ENCODE assay signal across 1 cellular context in the genomic region with DNA sequence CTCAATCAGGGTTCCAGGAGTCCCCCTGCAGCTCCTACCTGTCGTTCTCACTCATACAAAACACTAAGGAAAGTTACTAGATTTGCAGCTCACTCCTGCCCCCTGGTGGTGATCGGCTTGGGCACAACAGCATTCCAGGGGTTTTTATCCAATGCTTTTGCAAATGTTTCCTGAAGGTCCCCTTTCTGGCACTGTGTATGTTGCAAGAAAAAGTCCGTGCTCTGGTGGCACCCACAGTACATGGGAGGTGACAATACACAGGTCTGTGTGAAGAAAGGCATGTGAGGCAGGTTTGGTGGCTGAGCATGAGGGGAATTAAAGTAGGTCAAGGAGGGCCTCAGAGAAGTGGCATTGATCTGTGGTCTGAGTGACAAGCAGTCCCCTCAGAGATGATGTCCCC.
A peak's percentile ranks its signal among the peaks of the same experiment; 100 is the strongest.
TF ChIP-seq lines count a peak whose summit lies in the region.

No MANE protein-coding gene starts in this region.

TF ChIP-seq in HepG2, 621 proteins besides CTCF, POLR2A, EP300 and RAD21 (continued from another document and continues in another):
- TF ChIP-seq ATRX (CRISPR knock-in tag; IDR thresholded peaks at IDR 0.05; ENCODE audit: borderline replicate concordance), result no peak
- no peak for TF ChIP-seq CEBPZ (IDR thresholded peaks at IDR 0.05; ENCODE audit: low read length)
- TF ChIP-seq, protein P1, sequence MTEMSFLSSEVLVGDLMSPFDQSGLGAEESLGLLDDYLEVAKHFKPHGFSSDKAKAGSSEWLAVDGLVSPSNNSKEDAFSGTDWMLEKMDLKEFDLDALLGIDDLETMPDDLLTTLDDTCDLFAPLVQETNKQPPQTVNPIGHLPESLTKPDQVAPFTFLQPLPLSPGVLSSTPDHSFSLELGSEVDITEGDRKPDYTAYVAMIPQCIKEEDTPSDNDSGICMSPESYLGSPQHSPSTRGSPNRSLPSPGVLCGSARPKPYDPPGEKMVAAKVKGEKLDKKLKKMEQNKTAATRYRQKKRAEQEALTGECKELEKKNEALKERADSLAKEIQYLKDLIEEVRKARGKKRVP (CRISPR knock-in tag; IDR thresholded peaks at IDR 0.05), result peak in 1 of 2 experiments; percentile 49; a peak in 2 of 4 replicates
- TF ChIP-seq RELA (CRISPR knock-in tag; IDR thresholded peaks at IDR 0.05), result no peak
- TF ChIP-seq SRSF9 (IDR thresholded peaks at IDR 0.05; ENCODE audit: borderline replicate concordance, insufficient read depth, low read depth, low read length, poor library complexity, severe bottlenecking), result no peak
- TF ChIP-seq TRAFD1 (CRISPR knock-in tag; IDR thresholded peaks at IDR 0.05; ENCODE audit: borderline replicate concordance), result no peak
- TF ChIP-seq, protein P2, sequence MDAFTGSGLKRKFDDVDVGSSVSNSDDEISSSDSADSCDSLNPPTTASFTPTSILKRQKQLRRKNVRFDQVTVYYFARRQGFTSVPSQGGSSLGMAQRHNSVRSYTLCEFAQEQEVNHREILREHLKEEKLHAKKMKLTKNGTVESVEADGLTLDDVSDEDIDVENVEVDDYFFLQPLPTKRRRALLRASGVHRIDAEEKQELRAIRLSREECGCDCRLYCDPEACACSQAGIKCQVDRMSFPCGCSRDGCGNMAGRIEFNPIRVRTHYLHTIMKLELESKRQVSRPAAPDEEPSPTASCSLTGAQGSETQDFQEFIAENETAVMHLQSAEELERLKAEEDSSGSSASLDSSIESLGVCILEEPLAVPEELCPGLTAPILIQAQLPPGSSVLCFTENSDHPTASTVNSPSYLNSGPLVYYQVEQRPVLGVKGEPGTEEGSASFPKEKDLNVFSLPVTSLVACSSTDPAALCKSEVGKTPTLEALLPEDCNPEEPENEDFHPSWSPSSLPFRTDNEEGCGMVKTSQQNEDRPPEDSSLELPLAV (CRISPR knock-in tag; conservative IDR thresholded peaks at IDR 0.05; ENCODE audit: low read depth), result no peak
- TF ChIP-seq, protein P3, sequence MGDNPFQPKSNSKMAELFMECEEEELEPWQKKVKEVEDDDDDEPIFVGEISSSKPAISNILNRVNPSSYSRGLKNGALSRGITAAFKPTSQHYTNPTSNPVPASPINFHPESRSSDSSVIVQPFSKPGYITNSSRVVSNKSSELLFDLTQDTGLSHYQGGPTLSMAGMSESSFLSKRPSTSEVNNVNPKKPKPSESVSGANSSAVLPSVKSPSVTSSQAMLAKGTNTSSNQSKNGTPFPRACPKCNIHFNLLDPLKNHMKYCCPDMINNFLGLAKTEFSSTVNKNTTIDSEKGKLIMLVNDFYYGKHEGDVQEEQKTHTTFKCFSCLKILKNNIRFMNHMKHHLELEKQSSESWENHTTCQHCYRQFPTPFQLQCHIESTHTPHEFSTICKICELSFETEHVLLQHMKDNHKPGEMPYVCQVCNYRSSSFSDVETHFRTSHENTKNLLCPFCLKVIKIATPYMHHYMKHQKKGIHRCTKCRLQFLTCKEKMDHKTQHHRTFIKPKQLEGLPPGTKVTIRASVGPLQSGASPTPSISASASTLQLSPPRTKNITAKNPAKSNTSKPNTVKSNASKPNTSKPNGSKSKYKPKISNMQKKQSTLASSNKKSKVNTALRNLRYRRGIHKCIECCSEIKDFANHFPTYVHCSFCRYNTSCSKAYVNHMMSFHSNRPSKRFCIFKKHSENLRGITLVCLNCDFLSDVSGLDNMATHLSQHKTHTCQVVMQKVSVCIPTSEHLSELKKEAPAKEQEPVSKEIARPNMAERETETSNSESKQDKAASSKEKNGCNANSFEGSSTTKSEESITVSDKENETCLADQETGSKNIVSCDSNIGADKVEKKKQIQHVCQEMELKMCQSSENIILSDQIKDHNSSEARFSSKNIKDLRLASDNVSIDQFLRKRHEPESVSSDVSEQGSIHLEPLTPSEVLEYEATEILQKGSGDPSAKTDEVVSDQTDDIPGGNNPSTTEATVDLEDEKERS (CRISPR knock-in tag; IDR thresholded peaks at IDR 0.05), result no peak
- no peak for TF ChIP-seq MAZ (IDR thresholded peaks at IDR 0.05; ENCODE audit: borderline replicate concordance, low read depth, low read length)
- no peak for TF ChIP-seq MAZ (CRISPR knock-in tag; IDR thresholded peaks at IDR 0.05; ENCODE audit: low read depth)
- TF ChIP-seq ZSCAN29 (CRISPR knock-in tag; conservative IDR thresholded peaks at IDR 0.05), result no peak
- TF ChIP-seq ZNF670 (CRISPR knock-in tag; IDR thresholded peaks at IDR 0.05; ENCODE audit: borderline replicate concordance), result no peak
- 0 out of 2 replicates have a peak, but pooled peaks have one; percentile 39 for TF ChIP-seq ARNTL (CRISPR knock-in tag; IDR thresholded peaks at IDR 0.05)
- TF ChIP-seq, protein P4, sequence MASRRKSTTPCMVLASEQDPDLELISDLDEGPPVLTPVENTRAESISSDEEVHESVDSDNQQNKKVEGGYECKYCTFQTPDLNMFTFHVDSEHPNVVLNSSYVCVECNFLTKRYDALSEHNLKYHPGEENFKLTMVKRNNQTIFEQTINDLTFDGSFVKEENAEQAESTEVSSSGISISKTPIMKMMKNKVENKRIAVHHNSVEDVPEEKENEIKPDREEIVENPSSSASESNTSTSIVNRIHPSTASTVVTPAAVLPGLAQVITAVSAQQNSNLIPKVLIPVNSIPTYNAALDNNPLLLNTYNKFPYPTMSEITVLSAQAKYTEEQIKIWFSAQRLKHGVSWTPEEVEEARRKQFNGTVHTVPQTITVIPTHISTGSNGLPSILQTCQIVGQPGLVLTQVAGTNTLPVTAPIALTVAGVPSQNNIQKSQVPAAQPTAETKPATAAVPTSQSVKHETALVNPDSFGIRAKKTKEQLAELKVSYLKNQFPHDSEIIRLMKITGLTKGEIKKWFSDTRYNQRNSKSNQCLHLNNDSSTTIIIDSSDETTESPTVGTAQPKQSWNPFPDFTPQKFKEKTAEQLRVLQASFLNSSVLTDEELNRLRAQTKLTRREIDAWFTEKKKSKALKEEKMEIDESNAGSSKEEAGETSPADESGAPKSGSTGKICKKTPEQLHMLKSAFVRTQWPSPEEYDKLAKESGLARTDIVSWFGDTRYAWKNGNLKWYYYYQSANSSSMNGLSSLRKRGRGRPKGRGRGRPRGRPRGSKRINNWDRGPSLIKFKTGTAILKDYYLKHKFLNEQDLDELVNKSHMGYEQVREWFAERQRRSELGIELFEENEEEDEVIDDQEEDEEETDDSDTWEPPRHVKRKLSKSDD (CRISPR knock-in tag; IDR thresholded peaks at IDR 0.05; ENCODE audit: low read depth), result no peak
- TF ChIP-seq HNF1A (IDR thresholded peaks at IDR 0.05; ENCODE audit: low read depth), result no peak
- TF ChIP-seq HNF1A (CRISPR knock-in tag; IDR thresholded peaks at IDR 0.05; ENCODE audit: borderline replicate concordance), result no peak
- no peak for TF ChIP-seq SRSF1 (optimal IDR thresholded peaks at IDR 0.05; ENCODE audit: low read depth, low read length)
- no peak for TF ChIP-seq MED1 (CRISPR knock-in tag; IDR thresholded peaks at IDR 0.05)
- TF ChIP-seq ELF4 (CRISPR knock-in tag; IDR thresholded peaks at IDR 0.05; ENCODE audit: borderline replicate concordance), result no peak
- TF ChIP-seq ZNF768 (CRISPR knock-in tag; IDR thresholded peaks at IDR 0.05), result no peak
- 0 out of 2 replicates have a peak, but pooled peaks have one; percentile 46 for TF ChIP-seq KDM5B (CRISPR knock-in tag; IDR thresholded peaks at IDR 0.05; ENCODE audit: borderline replicate concordance)
- TF ChIP-seq KLF11 (CRISPR knock-in tag; IDR thresholded peaks at IDR 0.05), result no peak
- 0 out of 2 replicates have a peak, but pooled peaks have one; percentile 60 for TF ChIP-seq SMAD3 (CRISPR knock-in tag; IDR thresholded peaks at IDR 0.05)
- TF ChIP-seq, protein P5, sequence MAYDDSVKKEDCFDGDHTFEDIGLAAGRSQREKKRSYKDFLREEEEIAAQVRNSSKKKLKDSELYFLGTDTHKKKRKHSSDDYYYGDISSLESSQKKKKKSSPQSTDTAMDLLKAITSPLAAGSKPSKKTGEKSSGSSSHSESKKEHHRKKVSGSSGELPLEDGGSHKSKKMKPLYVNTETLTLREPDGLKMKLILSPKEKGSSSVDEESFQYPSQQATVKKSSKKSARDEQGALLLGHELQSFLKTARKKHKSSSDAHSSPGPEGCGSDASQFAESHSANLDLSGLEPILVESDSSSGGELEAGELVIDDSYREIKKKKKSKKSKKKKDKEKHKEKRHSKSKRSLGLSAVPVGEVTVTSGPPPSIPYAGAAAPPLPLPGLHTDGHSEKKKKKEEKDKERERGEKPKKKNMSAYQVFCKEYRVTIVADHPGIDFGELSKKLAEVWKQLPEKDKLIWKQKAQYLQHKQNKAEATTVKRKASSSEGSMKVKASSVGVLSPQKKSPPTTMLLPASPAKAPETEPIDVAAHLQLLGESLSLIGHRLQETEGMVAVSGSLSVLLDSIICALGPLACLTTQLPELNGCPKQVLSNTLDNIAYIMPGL (CRISPR knock-in tag; IDR thresholded peaks at IDR 0.05; ENCODE audit: borderline replicate concordance in 1 of 2, low read depth in 1 of 2), result peak in 1 of 2 experiments; percentile 56; a peak in 1 of 4 replicates
- TF ChIP-seq ZBTB39 (CRISPR knock-in tag; IDR thresholded peaks at IDR 0.05), result no peak
- no peak for TF ChIP-seq YEATS4 (CRISPR knock-in tag; IDR thresholded peaks at IDR 0.05; ENCODE audit: borderline replicate concordance)
- TF ChIP-seq ZNF619 (CRISPR knock-in tag; IDR thresholded peaks at IDR 0.05), result no peak
